ENCODE assay signal across 1 cellular context in the genomic region with DNA sequence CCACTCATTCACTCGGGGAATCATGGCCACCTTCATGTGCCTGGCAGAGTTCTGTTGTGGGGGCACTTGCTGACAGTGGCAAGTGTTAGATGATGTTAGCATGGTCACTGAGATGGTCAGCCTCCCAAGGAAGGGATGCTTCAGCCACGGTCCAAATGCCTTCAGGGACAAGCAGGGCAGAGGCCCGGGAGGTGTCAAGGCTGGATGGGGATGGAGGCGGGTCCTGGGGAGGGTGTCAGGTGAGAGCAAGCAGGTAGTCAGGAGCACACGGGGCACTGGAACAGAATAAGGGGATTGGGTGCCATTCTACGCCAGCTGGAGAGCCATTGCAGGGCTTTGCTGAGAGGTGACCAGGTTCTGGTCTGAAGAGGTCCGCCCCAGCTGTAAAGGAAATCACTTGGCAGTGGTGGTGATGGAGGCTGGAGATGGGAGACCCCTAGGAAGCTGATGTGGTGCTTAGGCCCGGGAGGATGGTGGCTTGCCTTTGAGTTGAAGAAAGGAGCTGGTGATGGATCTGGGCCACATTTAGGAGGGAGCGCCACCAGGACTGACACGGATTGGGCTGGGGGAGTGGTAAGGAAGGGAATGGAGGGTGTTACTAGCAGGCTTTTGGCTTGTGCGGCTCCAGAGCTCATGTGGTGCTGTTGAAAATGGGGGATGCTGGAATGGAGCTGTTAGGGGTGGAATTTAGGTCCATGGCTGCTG.
TF ChIP-seq lines count a peak whose summit lies in the region.

No MANE protein-coding gene starts in this region.

TF ChIP-seq in SK-N-SH treated with all-trans-retinoic acid at 6 μM for 48 hours, 23 proteins besides CTCF, POLR2A, EP300 and RAD21 (continued from another document):
- TF ChIP-seq, protein P1, sequence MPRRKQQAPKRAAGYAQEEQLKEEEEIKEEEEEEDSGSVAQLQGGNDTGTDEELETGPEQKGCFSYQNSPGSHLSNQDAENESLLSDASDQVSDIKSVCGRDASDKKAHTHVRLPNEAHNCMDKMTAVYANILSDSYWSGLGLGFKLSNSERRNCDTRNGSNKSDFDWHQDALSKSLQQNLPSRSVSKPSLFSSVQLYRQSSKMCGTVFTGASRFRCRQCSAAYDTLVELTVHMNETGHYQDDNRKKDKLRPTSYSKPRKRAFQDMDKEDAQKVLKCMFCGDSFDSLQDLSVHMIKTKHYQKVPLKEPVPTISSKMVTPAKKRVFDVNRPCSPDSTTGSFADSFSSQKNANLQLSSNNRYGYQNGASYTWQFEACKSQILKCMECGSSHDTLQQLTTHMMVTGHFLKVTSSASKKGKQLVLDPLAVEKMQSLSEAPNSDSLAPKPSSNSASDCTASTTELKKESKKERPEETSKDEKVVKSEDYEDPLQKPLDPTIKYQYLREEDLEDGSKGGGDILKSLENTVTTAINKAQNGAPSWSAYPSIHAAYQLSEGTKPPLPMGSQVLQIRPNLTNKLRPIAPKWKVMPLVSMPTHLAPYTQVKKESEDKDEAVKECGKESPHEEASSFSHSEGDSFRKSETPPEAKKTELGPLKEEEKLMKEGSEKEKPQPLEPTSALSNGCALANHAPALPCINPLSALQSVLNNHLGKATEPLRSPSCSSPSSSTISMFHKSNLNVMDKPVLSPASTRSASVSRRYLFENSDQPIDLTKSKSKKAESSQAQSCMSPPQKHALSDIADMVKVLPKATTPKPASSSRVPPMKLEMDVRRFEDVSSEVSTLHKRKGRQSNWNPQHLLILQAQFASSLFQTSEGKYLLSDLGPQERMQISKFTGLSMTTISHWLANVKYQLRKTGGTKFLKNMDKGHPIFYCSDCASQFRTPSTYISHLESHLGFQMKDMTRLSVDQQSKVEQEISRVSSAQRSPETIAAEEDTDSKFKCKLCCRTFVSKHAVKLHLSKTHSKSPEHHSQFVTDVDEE (CRISPR knock-in tag; IDR thresholded peaks at IDR 0.05): no peak
- TF ChIP-seq ESRRG (CRISPR knock-in tag; IDR thresholded peaks at IDR 0.05) (no peak), TOX (CRISPR knock-in tag; IDR thresholded peaks at IDR 0.05; ENCODE audit: borderline replicate concordance) (no peak), BACH2 (CRISPR knock-in tag; IDR thresholded peaks at IDR 0.05; ENCODE audit: borderline replicate concordance) (no peak), GLIS3 (CRISPR knock-in tag; IDR thresholded peaks at IDR 0.05) (no peak), ZNF70 (CRISPR knock-in tag; IDR thresholded peaks at IDR 0.05) (no peak)
- TF ChIP-seq, protein P2, sequence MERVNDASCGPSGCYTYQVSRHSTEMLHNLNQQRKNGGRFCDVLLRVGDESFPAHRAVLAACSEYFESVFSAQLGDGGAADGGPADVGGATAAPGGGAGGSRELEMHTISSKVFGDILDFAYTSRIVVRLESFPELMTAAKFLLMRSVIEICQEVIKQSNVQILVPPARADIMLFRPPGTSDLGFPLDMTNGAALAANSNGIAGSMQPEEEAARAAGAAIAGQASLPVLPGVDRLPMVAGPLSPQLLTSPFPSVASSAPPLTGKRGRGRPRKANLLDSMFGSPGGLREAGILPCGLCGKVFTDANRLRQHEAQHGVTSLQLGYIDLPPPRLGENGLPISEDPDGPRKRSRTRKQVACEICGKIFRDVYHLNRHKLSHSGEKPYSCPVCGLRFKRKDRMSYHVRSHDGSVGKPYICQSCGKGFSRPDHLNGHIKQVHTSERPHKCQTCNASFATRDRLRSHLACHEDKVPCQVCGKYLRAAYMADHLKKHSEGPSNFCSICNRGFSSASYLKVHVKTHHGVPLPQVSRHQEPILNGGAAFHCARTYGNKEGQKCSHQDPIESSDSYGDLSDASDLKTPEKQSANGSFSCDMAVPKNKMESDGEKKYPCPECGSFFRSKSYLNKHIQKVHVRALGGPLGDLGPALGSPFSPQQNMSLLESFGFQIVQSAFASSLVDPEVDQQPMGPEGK (CRISPR knock-in tag; IDR thresholded peaks at IDR 0.05; ENCODE audit: borderline replicate concordance): no peak
